20 cellular contexts compared by ENCODE assay signal in genomic region chr1:192598589-192598988, GRCh38. TPM values are rescaled to one million over a fixed set of nuclear protein-coding genes. Genes with fewer than 3 reads are reported as not detected.
"Had no signal": no experiment of that assay in that cellular context is flagged by ENCODE, and none has a peak within 500 bp of the region (broad histone marks: within the 10 kb centered on the region; RNA-seq: fewer than 3 reads in every experiment).

No MANE protein-coding gene starts in this region.

- H3K4me1 ChIP-seq: esophagus squamous epithelium, parathyroid adenoma, thyroid gland had no signal

- H3K36me3 Mint-ChIP-seq: activated naive CD8-positive, alpha-beta T cell treated with anti-CD3 and anti-CD28 coated beads for 36 hours; naive B cell had no signal

- H3K9me3 Mint-ChIP-seq: activated naive CD8-positive, alpha-beta T cell treated with anti-CD3 and anti-CD28 coated beads for 36 hours; effector memory CD8-positive, alpha-beta T cell; naive B cell; stimulated activated naive B cell treated with anti-CD40 and anti-IgM and Interleukin-4, amounts not matched to agents 10 μg/mL and 1 μg/mL and 100 μg/mL, for 72 hours; T-helper 2 cell treated with Interferon-gamma antibody and Interleukin-4, amounts not matched to agents 5 μg/mL and 100 μg/mL, for 36 hours had no signal

- H3K27me3 ChIP-seq: cardiac muscle cell, esophagus squamous epithelium, sigmoid colon, thyroid gland had no signal

- H2AFZ ChIP-seq: parathyroid adenoma had no signal

- DNase-seq: activated CD4-positive, alpha-beta T cell treated with anti-CD3 and anti-CD28 coated beads for 36 hours; activated CD4-positive, alpha-beta T cell treated with anti-CD3 and anti-CD28 coated beads, Interleukin-2, amount 50 U/mL, for 48 hours; activated naive CD8-positive, alpha-beta T cell treated with anti-CD3 and anti-CD28 coated beads for 36 hours; activated T-cell treated with anti-CD3 and anti-CD28 coated beads for 4 hours; amniotic stem cell; dermis blood vessel endothelial cell; effector memory CD8-positive, alpha-beta T cell; esophagus squamous epithelium; left cardiac atrium; mesenchymal stem cell; mucosa of descending colon; naive B cell; sigmoid colon; stimulated activated CD4-positive, alpha-beta T cell treated with anti-CD3 and anti-CD28 coated beads, Interleukin-4, amount 100 ng/mL, for 4 hours; stimulated activated naive B cell treated with anti-CD40 and anti-IgM and Interleukin-4, amounts not matched to agents 10 μg/mL and 1 μg/mL and 100 μg/mL, for 72 hours; thyroid gland had no signal

- H3K79me2 ChIP-seq: parathyroid adenoma had no signal

- H3K4me3 Mint-ChIP-seq: activated CD4-positive, alpha-beta T cell treated with anti-CD3 and anti-CD28 coated beads for 36 hours; activated naive CD8-positive, alpha-beta T cell treated with anti-CD3 and anti-CD28 coated beads for 36 hours; effector memory CD8-positive, alpha-beta T cell; naive B cell; stimulated activated naive B cell treated with anti-CD40 and anti-IgM and Interleukin-4, amounts not matched to agents 10 μg/mL and 1 μg/mL and 100 μg/mL, for 72 hours; T-helper 2 cell treated with Interferon-gamma antibody and Interleukin-4, amounts not matched to agents 5 μg/mL and 100 μg/mL, for 36 hours had no signal

- H3K9me3 ChIP-seq: esophagus squamous epithelium, mucosa of descending colon, neutrophil, sigmoid colon, thyroid gland had no signal

- H3K27me3 Mint-ChIP-seq: activated CD4-positive, alpha-beta T cell treated with anti-CD3 and anti-CD28 coated beads for 36 hours; effector memory CD8-positive, alpha-beta T cell had no signal

- H3K27ac Mint-ChIP-seq: activated CD4-positive, alpha-beta T cell treated with anti-CD3 and anti-CD28 coated beads for 36 hours; activated naive CD8-positive, alpha-beta T cell treated with anti-CD3 and anti-CD28 coated beads for 36 hours; effector memory CD8-positive, alpha-beta T cell; naive B cell; stimulated activated naive B cell treated with anti-CD40 and anti-IgM and Interleukin-4, amounts not matched to agents 10 μg/mL and 1 μg/mL and 100 μg/mL, for 72 hours; T-helper 2 cell treated with Interferon-gamma antibody and Interleukin-4, amounts not matched to agents 5 μg/mL and 100 μg/mL, for 36 hours had no signal

- H3K4me3 ChIP-seq: cardiac muscle cell, esophagus squamous epithelium, mucosa of descending colon, sigmoid colon, thyroid gland had no signal

- H3K9ac ChIP-seq: parathyroid adenoma had no signal

- H3K27ac ChIP-seq: cardiac muscle cell, esophagus squamous epithelium, neutrophil, parathyroid adenoma, sigmoid colon, thyroid gland had no signal

- ATAC-seq: activated CD4-positive, alpha-beta T cell treated with anti-CD3 and anti-CD28 coated beads for 36 hours; effector memory CD8-positive, alpha-beta T cell; left cardiac atrium; mucosa of descending colon; stimulated activated naive B cell treated with anti-CD40 and anti-IgM and Interleukin-4, amounts not matched to agents 10 μg/mL and 1 μg/mL and 100 μg/mL, for 72 hours had no signal

- H3K36me3 ChIP-seq: cardiac muscle cell, esophagus squamous epithelium, neutrophil, sigmoid colon, thyroid gland had no signal

RNA-seq across cellular contexts. Expression of gene RGS1, which starts 23.0 kb away (rescaled TPM):
- total RNA-seq: cardiac muscle cell, dermis blood vessel endothelial cell had no signal

RNA-seq across cellular contexts. Expression of gene RGS13, which starts 37.4 kb away (rescaled TPM):
- total RNA-seq: activated CD4-positive, alpha-beta T cell treated with anti-CD3 and anti-CD28 coated beads for 36 hours; activated naive CD8-positive, alpha-beta T cell treated with anti-CD3 and anti-CD28 coated beads for 36 hours; dermis blood vessel endothelial cell; thyroid gland had no signal
